1 cellular context compared by ENCODE assay signal in genomic region chr3:183491109-183491922, GRCh38.
TF ChIP-seq lines count a peak whose summit lies in the region.

No MANE protein-coding gene starts in this region.

TF ChIP-seq in K562, 482 proteins besides CTCF, POLR2A, EP300 and RAD21:
- TF ChIP-seq ZBTB33 (CRISPR knock-in tag; IDR thresholded peaks at IDR 0.05) (peak; percentile 83), THAP7 (CRISPR knock-in tag; IDR thresholded peaks at IDR 0.05) (no peak)
